ENCODE assay signal across 18 cellular contexts in the genomic region with DNA sequence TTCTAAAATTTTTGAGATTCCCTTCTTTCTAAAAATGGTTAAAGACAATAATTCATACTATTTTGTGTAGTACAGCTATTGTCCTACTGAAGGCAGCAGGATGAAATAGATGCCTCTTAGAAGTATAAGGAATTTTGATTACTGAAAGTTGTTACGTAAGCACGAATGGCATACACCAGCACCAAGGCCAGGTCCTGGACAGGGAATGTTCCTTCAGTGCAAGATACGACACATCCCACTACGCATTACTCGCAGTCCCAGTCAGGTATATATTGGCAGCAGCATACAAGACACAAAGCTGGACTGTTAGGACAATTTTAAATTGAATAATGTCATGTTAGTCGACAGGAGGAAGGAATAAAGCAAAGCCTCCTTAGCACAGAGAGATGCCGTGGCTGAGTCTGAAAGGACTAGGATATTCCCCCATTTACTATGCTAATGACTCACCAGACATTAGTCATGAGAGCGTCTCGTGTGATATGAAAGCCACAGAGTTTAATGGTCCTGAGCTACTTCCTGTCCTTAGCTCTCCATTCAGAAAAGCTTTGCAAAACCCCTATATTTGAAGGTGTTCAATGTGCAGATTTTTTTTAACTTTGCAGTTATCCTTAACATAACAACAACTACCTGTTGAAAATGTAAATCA.
A peak's percentile ranks its signal among the peaks of the same experiment; 100 is the strongest.
DNase-seq lines count a peak whose midpoint lies in the region; ATAC-seq and TF ChIP-seq lines count a peak whose summit lies in the region.
"Had no signal": no experiment of that assay in that cellular context is flagged by ENCODE, and none has a peak within 500 bp of the region (broad histone marks: within the 10 kb centered on the region; RNA-seq: fewer than 3 reads in every experiment).

No MANE protein-coding gene starts in this region.

- no peak for TF ChIP-seq CTCF in fibroblast of villous mesenchyme (IDR thresholded peaks at IDR 0.05; ENCODE audit: insufficient read depth, low read depth, low read length)

- peak; percentile 1 for DNase-seq in AG08395 (ENCODE audit: low spot score)
- DNase-seq in HT-29 (ENCODE audit: low spot score), result peak; percentile 25
- peak; percentile 35 for DNase-seq in SK-MEL-5 (ENCODE audit: low read depth, low spot score)
- DNase-seq in fibroblast of villous mesenchyme (ENCODE audit: low read depth), result peak; percentile 0
- no peak for DNase-seq in nucleus accumbens (lab: John Stamatoyannopoulos, UW)
- no peak for DNase-seq in activated CD4-positive, alpha-beta T cell treated with anti-CD3 and anti-CD28 coated beads for 4 hours
- DNase-seq in NOMO-1 (lab: John Stamatoyannopoulos, UW; ENCODE audit: unreplicated experiment in 2 of 2), result no peak
- DNase-seq: activated naive CD4-positive, alpha-beta T cell; brain microvascular endothelial cell; COR-L47; NCI-H1092; NCI-H2227 treated with DMSO at 0.1 percent for 48 hours; nephron progenitor cell; right cardiac atrium; stimulated activated CD8-positive, alpha-beta memory T cell treated with anti-CD3 and anti-CD28 coated beads, Interleukin-4, amount 100 ng/mL, for 48 hours; SW 1271; testis had no signal

- in situ Hi-C loops in SK-MEL-5 (cut with HindIII; ENCODE audit: low pct_unique_long_range_greater_than_20kb, low sequenced_read_pairs), result no loop called here

- no peak for ATAC-seq in GM19467 (IDR thresholded peaks at IDR 0.05; ENCODE audit: unreplicated experiment)
- ATAC-seq: right cardiac atrium had no signal

- no peak overlapping the region for H3K4me3 ChIP-seq in fibroblast of villous mesenchyme (ENCODE audit: low read depth, low read length)
- H3K4me3 ChIP-seq: testis had no signal

Comparison
In these comparisons a context has a peak if more than half of its experiments do, and no peak if none do; other contexts are left out.
1. DNase-seq: peak in AG08395 (single experiment), HT-29 (single experiment), SK-MEL-5 (single experiment) and fibroblast of villous mesenchyme (single experiment); none in nucleus accumbens (0 of 56), activated CD4-positive, alpha-beta T cell treated with anti-CD3 and anti-CD28 coated beads for 4 hours (0 of 2) and NOMO-1 (0 of 2).